ENCODE assay signal across 1 cellular context in the genomic region with DNA sequence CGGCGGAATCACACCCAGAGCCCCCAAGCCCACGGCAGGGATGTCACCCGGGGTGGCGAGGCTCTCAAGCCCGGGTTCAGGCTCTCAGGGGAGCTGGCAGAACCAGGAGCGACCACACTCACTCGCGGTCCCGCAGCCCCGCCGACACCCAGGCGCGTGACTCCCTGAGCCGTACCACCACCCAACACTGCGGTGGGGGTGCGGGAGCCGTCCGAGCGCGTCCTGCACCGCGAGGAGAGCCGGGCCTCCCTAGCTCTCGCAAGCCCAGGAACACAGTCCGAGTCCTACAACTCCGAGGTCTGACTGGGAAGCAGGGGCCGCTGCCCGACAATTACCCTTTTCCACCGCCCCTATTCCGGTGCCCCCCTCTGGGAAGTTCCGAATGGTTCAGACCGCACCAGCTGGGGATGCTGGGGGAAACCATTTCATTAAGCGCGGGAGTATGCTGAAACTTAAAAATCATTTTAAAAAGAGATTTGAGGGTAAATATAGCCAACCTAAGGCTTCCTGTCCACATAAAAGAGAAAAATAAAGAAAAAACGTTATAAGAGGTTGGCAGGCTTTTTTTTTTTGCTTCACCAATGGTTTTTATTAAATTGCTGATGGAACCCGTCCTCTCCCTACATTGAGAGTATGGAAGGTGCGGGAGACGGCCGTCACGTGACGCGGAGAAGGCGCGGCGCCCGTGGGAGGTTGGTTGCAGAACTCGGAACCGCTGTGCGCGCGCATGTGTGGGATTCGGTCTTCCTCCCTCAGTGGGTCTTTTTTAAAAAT.
A peak's percentile ranks its signal among the peaks of the same experiment; 100 is the strongest.
TF ChIP-seq lines count a peak whose summit lies in the region.

A gene with protein sequence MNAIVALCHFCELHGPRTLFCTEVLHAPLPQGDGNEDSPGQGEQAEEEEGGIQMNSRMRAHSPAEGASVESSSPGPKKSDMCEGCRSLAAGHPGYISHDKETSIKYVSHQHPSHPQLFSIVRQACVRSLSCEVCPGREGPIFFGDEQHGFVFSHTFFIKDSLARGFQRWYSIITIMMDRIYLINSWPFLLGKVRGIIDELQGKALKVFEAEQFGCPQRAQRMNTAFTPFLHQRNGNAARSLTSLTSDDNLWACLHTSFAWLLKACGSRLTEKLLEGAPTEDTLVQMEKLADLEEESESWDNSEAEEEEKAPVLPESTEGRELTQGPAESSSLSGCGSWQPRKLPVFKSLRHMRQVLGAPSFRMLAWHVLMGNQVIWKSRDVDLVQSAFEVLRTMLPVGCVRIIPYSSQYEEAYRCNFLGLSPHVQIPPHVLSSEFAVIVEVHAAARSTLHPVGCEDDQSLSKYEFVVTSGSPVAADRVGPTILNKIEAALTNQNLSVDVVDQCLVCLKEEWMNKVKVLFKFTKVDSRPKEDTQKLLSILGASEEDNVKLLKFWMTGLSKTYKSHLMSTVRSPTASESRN (minus strand): TSS at position 143 of the 774 bp plus-strand sequence. CDS start 9,031 bp downstream, outside the sequence.

TF ChIP-seq in SK-N-SH, 30 proteins besides CTCF, POLR2A, EP300 and RAD21 (continued from another document):
- TF ChIP-seq, protein P1, sequence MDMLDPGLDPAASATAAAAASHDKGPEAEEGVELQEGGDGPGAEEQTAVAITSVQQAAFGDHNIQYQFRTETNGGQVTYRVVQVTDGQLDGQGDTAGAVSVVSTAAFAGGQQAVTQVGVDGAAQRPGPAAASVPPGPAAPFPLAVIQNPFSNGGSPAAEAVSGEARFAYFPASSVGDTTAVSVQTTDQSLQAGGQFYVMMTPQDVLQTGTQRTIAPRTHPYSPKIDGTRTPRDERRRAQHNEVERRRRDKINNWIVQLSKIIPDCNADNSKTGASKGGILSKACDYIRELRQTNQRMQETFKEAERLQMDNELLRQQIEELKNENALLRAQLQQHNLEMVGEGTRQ (IDR thresholded peaks at IDR 0.05; ENCODE audit: borderline replicate concordance, low read depth, low read length) = peak; percentile 87
- TF ChIP-seq, protein P2, sequence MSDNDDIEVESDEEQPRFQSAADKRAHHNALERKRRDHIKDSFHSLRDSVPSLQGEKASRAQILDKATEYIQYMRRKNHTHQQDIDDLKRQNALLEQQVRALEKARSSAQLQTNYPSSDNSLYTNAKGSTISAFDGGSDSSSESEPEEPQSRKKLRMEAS (IDR thresholded peaks at IDR 0.05; ENCODE audit: low read depth) = peak; percentile 83
- TF ChIP-seq, protein P3, sequence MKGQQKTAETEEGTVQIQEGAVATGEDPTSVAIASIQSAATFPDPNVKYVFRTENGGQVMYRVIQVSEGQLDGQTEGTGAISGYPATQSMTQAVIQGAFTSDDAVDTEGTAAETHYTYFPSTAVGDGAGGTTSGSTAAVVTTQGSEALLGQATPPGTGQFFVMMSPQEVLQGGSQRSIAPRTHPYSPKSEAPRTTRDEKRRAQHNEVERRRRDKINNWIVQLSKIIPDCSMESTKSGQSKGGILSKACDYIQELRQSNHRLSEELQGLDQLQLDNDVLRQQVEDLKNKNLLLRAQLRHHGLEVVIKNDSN (IDR thresholded peaks at IDR 0.05; ENCODE audit: borderline replicate concordance, low read depth) = peak; percentile 98
- TF ChIP-seq, protein P4, sequence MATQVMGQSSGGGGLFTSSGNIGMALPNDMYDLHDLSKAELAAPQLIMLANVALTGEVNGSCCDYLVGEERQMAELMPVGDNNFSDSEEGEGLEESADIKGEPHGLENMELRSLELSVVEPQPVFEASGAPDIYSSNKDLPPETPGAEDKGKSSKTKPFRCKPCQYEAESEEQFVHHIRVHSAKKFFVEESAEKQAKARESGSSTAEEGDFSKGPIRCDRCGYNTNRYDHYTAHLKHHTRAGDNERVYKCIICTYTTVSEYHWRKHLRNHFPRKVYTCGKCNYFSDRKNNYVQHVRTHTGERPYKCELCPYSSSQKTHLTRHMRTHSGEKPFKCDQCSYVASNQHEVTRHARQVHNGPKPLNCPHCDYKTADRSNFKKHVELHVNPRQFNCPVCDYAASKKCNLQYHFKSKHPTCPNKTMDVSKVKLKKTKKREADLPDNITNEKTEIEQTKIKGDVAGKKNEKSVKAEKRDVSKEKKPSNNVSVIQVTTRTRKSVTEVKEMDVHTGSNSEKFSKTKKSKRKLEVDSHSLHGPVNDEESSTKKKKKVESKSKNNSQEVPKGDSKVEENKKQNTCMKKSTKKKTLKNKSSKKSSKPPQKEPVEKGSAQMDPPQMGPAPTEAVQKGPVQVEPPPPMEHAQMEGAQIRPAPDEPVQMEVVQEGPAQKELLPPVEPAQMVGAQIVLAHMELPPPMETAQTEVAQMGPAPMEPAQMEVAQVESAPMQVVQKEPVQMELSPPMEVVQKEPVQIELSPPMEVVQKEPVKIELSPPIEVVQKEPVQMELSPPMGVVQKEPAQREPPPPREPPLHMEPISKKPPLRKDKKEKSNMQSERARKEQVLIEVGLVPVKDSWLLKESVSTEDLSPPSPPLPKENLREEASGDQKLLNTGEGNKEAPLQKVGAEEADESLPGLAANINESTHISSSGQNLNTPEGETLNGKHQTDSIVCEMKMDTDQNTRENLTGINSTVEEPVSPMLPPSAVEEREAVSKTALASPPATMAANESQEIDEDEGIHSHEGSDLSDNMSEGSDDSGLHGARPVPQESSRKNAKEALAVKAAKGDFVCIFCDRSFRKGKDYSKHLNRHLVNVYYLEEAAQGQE (IDR thresholded peaks at IDR 0.05; ENCODE audit: low read depth, low read length) = no peak
- TF ChIP-seq NRF1 (IDR thresholded peaks at IDR 0.05; ENCODE audit: low read depth, low read length) (peak; percentile 69), RFX5 (IDR thresholded peaks at IDR 0.05; ENCODE audit: low read length) (no peak), FOXJ3 (CRISPR knock-in tag; IDR thresholded peaks at IDR 0.05) (no peak), RCOR1 (IDR thresholded peaks at IDR 0.05; ENCODE audit: low read length) (no peak), TEAD4 (IDR thresholded peaks at IDR 0.05; ENCODE audit: borderline replicate concordance, insufficient read depth) (no peak), FOSL2 (IDR thresholded peaks at IDR 0.05; ENCODE audit: borderline replicate concordance, low read depth) (no peak), GATA2 (CRISPR knock-in tag; IDR thresholded peaks at IDR 0.05) (no peak)
